26 cellular contexts compared by ENCODE assay signal in genomic region chr7:96561892-96562291, GRCh38.
"Had no signal": no experiment of that assay in that cellular context is flagged by ENCODE, and none has a peak within 500 bp of the region (broad histone marks: within the 10 kb centered on the region; RNA-seq: fewer than 3 reads in every experiment).

No MANE protein-coding gene starts in this region.

- H3K9me3 ChIP-seq: stomach, suprapubic skin, testis, thoracic aorta, thyroid gland, tibial artery, tibial nerve, transverse colon, upper lobe of left lung, upper lobe of right lung, uterus, vagina had no signal

- H3K4me1 ChIP-seq: stomach, suprapubic skin, testis, thyroid gland, tibial artery, tibial nerve, transverse colon, upper lobe of left lung, upper lobe of right lung, uterus, vagina had no signal

- DNase-seq: stimulated activated CD4-positive, alpha-beta T cell treated with anti-CD3 and anti-CD28 coated beads, Interleukin-2, amount 100 ng/mL, for 48 hours; stimulated activated CD4-positive, alpha-beta T cell treated with anti-CD3 and anti-CD28 coated beads, Interleukin-4, amount 100 ng/mL, for 1 hour; stimulated activated CD4-positive, alpha-beta T cell treated with anti-CD3 and anti-CD28 coated beads, Interleukin-4, amount 100 ng/mL, for 24 hours; stimulated activated CD4-positive, alpha-beta T cell treated with anti-CD3 and anti-CD28 coated beads, Interleukin-4, amount 100 ng/mL, for 4 hours; stimulated activated CD8-positive, alpha-beta memory T cell treated with anti-CD3 and anti-CD28 coated beads, Interleukin-4, amount 100 ng/mL, for 48 hours; stimulated activated naive B cell treated with anti-CD40 and anti-IgM and Interleukin-4, amounts not matched to agents 10 μg/mL and 1 μg/mL and 100 μg/mL, for 72 hours; stimulated activated naive CD4-positive, alpha-beta T cell; stimulated activated naive CD4-positive, alpha-beta T cell treated with Interleukin-2 at 50 U/mL for 16 hours; stimulated activated naive CD8-positive, alpha-beta T cell treated with anti-CD3 and anti-CD28 coated beads, Interleukin-15, amount 100 ng/mL, for 72 hours; stimulated activated naive CD8-positive, alpha-beta T cell treated with anti-CD3 and anti-CD28 coated beads, Interleukin-15, Interleukin-2, amounts not matched to agents 100 U/mL and 50 U/mL, for 24 hours; stomach; substantia nigra; testis; thyroid gland; tibial artery; transverse colon; trophoblast cell; upper lobe of left lung; upper lobe of right lung; uterus had no signal

- H3K27me3 ChIP-seq: stomach, suprapubic skin, testis, thyroid gland, tibial artery, tibial nerve, transverse colon, upper lobe of left lung, upper lobe of right lung, uterus, vagina had no signal

- H3K27ac ChIP-seq: stomach, suprapubic skin, testis, thoracic aorta, thyroid gland, tibial artery, tibial nerve, transverse colon, upper lobe of left lung, upper lobe of right lung, uterus, vagina had no signal

- ATAC-seq: stimulated activated effector memory CD8-positive, alpha-beta T cell treated with anti-CD3 and anti-CD28 coated beads, Interleukin-12 subunit alpha, Interleukin-12 subunit beta, amount 100 ng/mL, for 72 hours; stimulated activated memory B cell treated with anti-CD40 and anti-IgM and Interleukin-4, amounts not matched to agents 10 μg/mL and 1 μg/mL and 100 μg/mL, for 72 hours; stimulated activated naive B cell treated with anti-CD40 and anti-IgM and Interleukin-4, amounts not matched to agents 10 μg/mL and 1 μg/mL and 100 μg/mL, for 72 hours; stimulated activated naive CD8-positive, alpha-beta T cell treated with anti-CD3 and anti-CD28 coated beads, Interleukin-15, amount 100 ng/mL, for 72 hours; stimulated activated naive CD8-positive, alpha-beta T cell treated with anti-CD3 and anti-CD28 coated beads, Interleukin-15, Interleukin-2, amounts not matched to agents 100 U/mL and 50 U/mL, for 24 hours; upper lobe of right lung had no signal

- H3K4me3 ChIP-seq: stomach, suprapubic skin, testis, thoracic aorta, thyroid gland, tibial artery, tibial nerve, transverse colon, upper lobe of left lung, upper lobe of right lung, uterus, vagina had no signal

- H3K36me3 ChIP-seq: stomach, suprapubic skin, thoracic aorta, thyroid gland, tibial artery, tibial nerve, transverse colon, upper lobe of left lung, upper lobe of right lung, uterus, vagina had no signal
